ENCODE assay signal across 10 cellular contexts in genomic region chrX:78098108-78098507, GRCh38.
"Had no signal": no experiment of that assay in that cellular context is flagged by ENCODE, and none has a peak within 500 bp of the region (broad histone marks: within the 10 kb centered on the region; RNA-seq: fewer than 3 reads in every experiment).

No MANE protein-coding gene starts in this region.

- H3K27ac Mint-ChIP-seq: GM23338, H9, IgD-negative memory B cell had no signal

- FAIRE-seq: H1, H54, HepG2 had no signal

- H3K27me3 Mint-ChIP-seq: IgD-negative memory B cell had no signal

- H3K9me3 Mint-ChIP-seq: GM23338 had no signal

- H3K27ac ChIP-seq: HL-60, KMS-11 had no signal

- H3K4me3 ChIP-seq: GM23338 had no signal

- H3K4me3 Mint-ChIP-seq: GM23338, H9, IgD-negative memory B cell had no signal

- ATAC-seq: GM23338, HepG2 had no signal

- H2AFZ ChIP-seq: GM23338 had no signal

- H3K4me2 ChIP-seq: GM23338, KMS-11 had no signal

- DNase-seq: H9, HCEC 1CT, KBM-7 had no signal

- H3K9ac ChIP-seq: KMS-11 had no signal
